ENCODE assay signal across 25 cellular contexts in the genomic region with DNA sequence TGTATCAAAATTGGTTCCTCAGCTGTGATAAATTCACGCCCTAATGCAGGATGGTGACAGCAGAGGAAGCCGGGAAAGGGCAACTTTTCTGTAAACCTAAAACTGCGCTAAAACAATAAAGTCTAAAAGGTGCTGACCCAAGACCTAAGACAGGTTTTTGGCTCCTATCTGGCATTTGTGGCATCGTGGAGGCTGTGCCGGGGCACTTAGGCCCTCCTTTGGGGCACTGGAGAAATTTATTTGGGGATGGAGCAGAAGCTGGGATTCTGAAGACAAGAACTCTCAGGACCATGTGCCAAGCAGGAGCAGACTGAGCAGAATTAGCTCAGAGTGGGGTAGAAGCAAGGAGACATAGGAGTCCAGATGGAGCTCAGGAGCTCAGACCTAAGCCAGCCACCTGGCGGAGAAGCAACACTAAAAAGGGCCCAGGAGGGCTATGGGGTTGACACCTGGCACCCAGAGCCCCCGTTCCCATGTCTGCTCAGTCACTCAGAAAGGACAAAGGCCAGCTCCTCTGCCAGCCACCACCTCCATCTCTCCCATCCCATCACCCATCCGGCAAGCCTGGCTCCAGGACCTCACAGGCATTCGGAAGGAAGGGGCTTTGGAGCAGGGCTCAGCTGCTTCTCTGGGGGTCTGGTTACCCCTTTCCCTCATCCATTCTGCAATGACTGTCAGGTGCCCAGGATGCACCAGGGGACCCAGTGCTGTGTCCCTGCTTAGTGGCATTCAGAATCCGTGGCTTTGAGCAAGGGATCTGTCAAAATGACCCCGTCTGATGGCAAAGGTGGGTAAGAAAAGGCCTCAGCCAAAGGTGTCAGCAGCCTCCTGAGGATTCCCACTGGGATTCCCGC.
"Had no signal": no experiment of that assay in that cellular context is flagged by ENCODE, and none has a peak within 500 bp of the region (broad histone marks: within the 10 kb centered on the region; RNA-seq: fewer than 3 reads in every experiment).

No MANE protein-coding gene starts in this region.

- H3K9me3 ChIP-seq: adrenal gland, body of pancreas, gastrocnemius medialis, right lobe of liver, uterus had no signal

- H3K9me3 Mint-ChIP-seq: mesothelial cell of epicardium had no signal

- H3K4me3 Mint-ChIP-seq: activated CD4-positive, alpha-beta T cell treated with anti-CD3 and anti-CD28 coated beads for 36 hours; mesothelial cell of epicardium; naive B cell; stimulated activated effector memory CD8-positive, alpha-beta T cell treated with anti-CD3 and anti-CD28 coated beads, Interleukin-12 subunit alpha, Interleukin-12 subunit beta, amount 100 ng/mL, for 72 hours; stimulated activated naive CD8-positive, alpha-beta T cell treated with anti-CD3 and anti-CD28 coated beads, Interleukin-15, Interleukin-2, amounts not matched to agents 100 ng/mL and 50 ng/mL, for 24 hours; T-helper 2 cell treated with Interferon-gamma antibody and Interleukin-4, amounts not matched to agents 5 μg/mL and 100 μg/mL, for 36 hours; type B pancreatic cell had no signal

- H3K36me3 Mint-ChIP-seq: activated naive CD4-positive, alpha-beta T cell treated with anti-CD3 and anti-CD28 coated beads, Interleukin-2, amount 50 U/mL, for 72 hours; mesothelial cell of epicardium; stimulated activated effector memory CD8-positive, alpha-beta T cell treated with anti-CD3 and anti-CD28 coated beads, Interleukin-12 subunit alpha, Interleukin-12 subunit beta, amount 100 ng/mL, for 72 hours had no signal

- DNase-seq: activated CD4-positive, alpha-beta T cell treated with anti-CD3 and anti-CD28 coated beads for 36 hours; activated CD4-positive, CD25-positive, alpha-beta regulatory T cell; activated naive CD4-positive, alpha-beta T cell; body of pancreas; effector memory CD4-positive, alpha-beta T cell; erythroblast; gastrocnemius medialis; left ventricle myocardium superior; naive B cell; right lobe of liver; stimulated activated CD4-positive, alpha-beta T cell treated with anti-CD3 and anti-CD28 coated beads, Interleukin-12 subunit alpha, Interleukin-12 subunit beta, amount 100 ng/mL, for 4 hours; stimulated activated CD4-positive, alpha-beta T cell treated with anti-CD3 and anti-CD28 coated beads, Interleukin-4, amount 100 ng/mL, for 24 hours; substantia nigra; T-helper 1 cell; uterus had no signal

- H3K27ac ChIP-seq: adrenal gland, body of pancreas, gastrocnemius medialis, hepatocyte, right lobe of liver, skin epidermis, uterus had no signal

- H3K4me1 ChIP-seq: adrenal gland, body of pancreas, gastrocnemius medialis, right lobe of liver, uterus had no signal

- H2AFZ ChIP-seq: hepatocyte had no signal

- H3K27me3 ChIP-seq: gastrocnemius medialis, hepatocyte, right lobe of liver, uterus had no signal

- H3K4me3 ChIP-seq: adrenal gland, body of pancreas, gastrocnemius medialis, hepatocyte, right lobe of liver, skin epidermis, uterus had no signal

- H3K27ac Mint-ChIP-seq: activated CD4-positive, alpha-beta T cell treated with anti-CD3 and anti-CD28 coated beads for 36 hours; activated naive CD4-positive, alpha-beta T cell treated with anti-CD3 and anti-CD28 coated beads, Interleukin-2, amount 50 U/mL, for 72 hours; mesothelial cell of epicardium; naive B cell; progenitor cell of endocrine pancreas; stimulated activated effector memory CD8-positive, alpha-beta T cell treated with anti-CD3 and anti-CD28 coated beads, Interleukin-12 subunit alpha, Interleukin-12 subunit beta, amount 100 ng/mL, for 72 hours; stimulated activated naive CD8-positive, alpha-beta T cell treated with anti-CD3 and anti-CD28 coated beads, Interleukin-15, Interleukin-2, amounts not matched to agents 100 ng/mL and 50 ng/mL, for 24 hours; T-helper 2 cell treated with Interferon-gamma antibody and Interleukin-4, amounts not matched to agents 5 μg/mL and 100 μg/mL, for 36 hours; type B pancreatic cell had no signal

- ATAC-seq: activated CD4-positive, alpha-beta T cell treated with anti-CD3 and anti-CD28 coated beads for 36 hours; activated naive CD4-positive, alpha-beta T cell treated with anti-CD3 and anti-CD28 coated beads, Interleukin-2, amount 50 U/mL, for 72 hours; body of pancreas; gastrocnemius medialis; left ventricle myocardium superior; stimulated activated effector memory CD8-positive, alpha-beta T cell treated with anti-CD3 and anti-CD28 coated beads, Interleukin-12 subunit alpha, Interleukin-12 subunit beta, amount 100 ng/mL, for 72 hours had no signal

- H3K4me2 ChIP-seq: hepatocyte had no signal

- H3K36me3 ChIP-seq: adrenal gland, gastrocnemius medialis, right lobe of liver, uterus had no signal

- H3K4me1 Mint-ChIP-seq: activated CD4-positive, alpha-beta T cell treated with anti-CD3 and anti-CD28 coated beads for 36 hours; mesothelial cell of epicardium; stimulated activated effector memory CD8-positive, alpha-beta T cell treated with anti-CD3 and anti-CD28 coated beads, Interleukin-12 subunit alpha, Interleukin-12 subunit beta, amount 100 ng/mL, for 72 hours had no signal
